Comparison of ENCODE assay signal across 21 cellular contexts in the genomic region with DNA sequence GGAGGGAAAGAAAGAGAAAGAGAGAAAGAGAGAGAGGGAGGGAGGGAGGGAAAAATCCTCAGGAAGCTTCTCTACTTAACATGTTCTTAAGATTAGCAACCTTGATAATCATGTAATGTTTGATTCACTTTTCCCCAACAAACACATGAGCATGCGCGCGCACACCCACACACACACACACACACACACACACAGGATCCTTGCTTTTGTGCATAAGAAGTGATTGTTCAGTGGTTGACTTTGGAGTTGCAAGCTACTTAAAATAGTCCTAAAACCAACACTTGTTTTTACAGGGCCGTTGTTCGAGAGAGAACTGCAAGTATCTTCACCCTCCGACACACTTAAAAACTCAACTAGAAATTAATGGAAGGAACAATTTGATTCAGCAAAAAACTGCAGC.
DNase-seq lines count a peak whose midpoint lies in the region; ATAC-seq and TF ChIP-seq lines count a peak whose summit lies in the region.
"Had no signal": no experiment of that assay in that cellular context is flagged by ENCODE, and none has a peak within 500 bp of the region (broad histone marks: within the 10 kb centered on the region; RNA-seq: fewer than 3 reads in every experiment).

No MANE protein-coding gene starts in this region.

- H3K27ac ChIP-seq in ascending aorta (peak overlapping the region; percentile 78 to 80), caudate nucleus (ENCODE audit: low read depth, low read length) (peak overlapping the region; percentile 9), foreskin keratinocyte (peak overlapping the region; percentile 21), thoracic aorta (peak overlapping the region; percentile 17 to 80)
- H3K27ac ChIP-seq: KMS-11 had no signal

- H3K27me3 ChIP-seq in ascending aorta (no peaks in the 10 kb centered on the region), foreskin keratinocyte (no peaks in the 10 kb centered on the region), thoracic aorta (replicated peaks; ENCODE audit: insufficient read depth) (no peaks in the 10 kb centered on the region)

- no peaks in the 10 kb centered on the region for H3K9me3 ChIP-seq in ascending aorta
- H3K9me3 ChIP-seq in thoracic aorta: no peaks in the 10 kb centered on the region
- H3K9me3 ChIP-seq: HAP-1 had no signal

- H3K36me3 ChIP-seq in ascending aorta (peaks cover 0 to 7% of the 10 kb centered on the region in 2 donors), thoracic aorta (peaks cover 4% of the 10 kb centered on the region)
- H3K36me3 ChIP-seq: HAP-1 had no signal

- H3K4me1 ChIP-seq in ascending aorta (peaks cover 0 to 29% of the 10 kb centered on the region in 2 donors), foreskin keratinocyte (peaks cover 7% of the 10 kb centered on the region), thoracic aorta (ENCODE audit: control insufficient read depth in 1 of 2, low read depth in 2 of 2) (peaks cover 21 to 42% of the 10 kb centered on the region in 2 donors)

- no peak for ATAC-seq in foreskin keratinocyte
- ATAC-seq in thoracic aorta (ENCODE audit: insufficient number of reproducible peaks, low FRiP score, low read depth): no peak
- no peak for ATAC-seq in HG02938 (IDR thresholded peaks at IDR 0.05; ENCODE audit: unreplicated experiment)
- ATAC-seq: GM23338 had no signal

- DNase-seq in ascending aorta (ENCODE audit: low spot score in 2 of 2): no peak
- DNase-seq in caudate nucleus (lab: John Stamatoyannopoulos, UW): peak in 9 of 61 donors; percentile 9 to 55 (median 23)
- DNase-seq in foreskin keratinocyte: no peak
- no peak for DNase-seq in thoracic aorta (ENCODE audit: low spot score)
- no peak for DNase-seq in activated CD4-positive, CD25-positive, alpha-beta regulatory T cell treated with anti-CD3 and anti-CD28 coated beads, Interleukin-2, amount 50 U/mL, for 72 hours
- no peak for DNase-seq in DMS153 treated with DMSO at 0.1 percent for 48 hours (lab: John Stamatoyannopoulos, UW; ENCODE audit: unreplicated experiment)
- DNase-seq: CD4-positive, CD25-positive, alpha-beta regulatory T cell; DMS79; IMR-90; NCI-H1092 treated with DMSO at 0.1 percent for 48 hours; NCI-H1436 treated with DMSO at 0.1 percent for 48 hours; NCI-H1930; NCI-H345; NCI-H524; NCI-H774; NK-92 treated with Interleukin-12 subunit alpha and Interleukin-12 subunit beta, amount 100 ng/mL, for 24 hours; SIG-M5 had no signal

- H3K4me3 ChIP-seq in ascending aorta (no peak overlapping the region), thoracic aorta (no peak overlapping the region)
- H3K4me3 ChIP-seq: GM23338, HAP-1 had no signal

- TF ChIP-seq CTCF in ascending aorta (IDR thresholded peaks at IDR 0.05): no peak
- TF ChIP-seq CTCF in foreskin keratinocyte (conservative IDR thresholded peaks at IDR 0.05): no peak
- TF ChIP-seq CTCF in thoracic aorta (IDR thresholded peaks at IDR 0.05): no peak

- intact Hi-C loops in ascending aorta (cut with DNase I): no loop called here

Comparison
In these comparisons a context has a peak if more than half of its experiments do, and no peak if none do; other contexts are left out.
1. H3K27ac ChIP-seq: peak in every context shown above with its lines; median percentile 79 in ascending aorta; 48 in thoracic aorta; 21 in foreskin keratinocyte; 9 in caudate nucleus.